In genomic region chr2:153871231-153872221, GRCh38 we compare ENCODE assay signal across 10 cellular contexts. TPM values are rescaled to one million over a fixed set of nuclear protein-coding genes. Genes with fewer than 3 reads are reported as not detected.
A peak's percentile ranks its signal among the peaks of the same experiment; 100 is the strongest.
DNase-seq lines count a peak whose midpoint lies in the region; ATAC-seq and TF ChIP-seq lines count a peak whose summit lies in the region.
"Had no signal": no experiment of that assay in that cellular context is flagged by ENCODE, and none has a peak within 500 bp of the region (broad histone marks: within the 10 kb centered on the region; RNA-seq: fewer than 3 reads in every experiment).

GALNT13 (plus strand) TSS chr2:153871922.

- POLR2A ChIA-PET in activated CD8-positive, alpha-beta T cell treated with anti-CD3 and anti-CD28 coated beads for 36 hours (lab: Charles Lee) = no interaction called here

- no peak within 1 kb of the TSS for H3K27ac ChIP-seq in hepatocyte
- H3K27ac ChIP-seq: 22Rv1 had no signal

- peak; percentile 5 for DNase-seq in NCI-H2107 treated with DMSO at 0.1 percent for 48 hours (lab: John Stamatoyannopoulos, UW; ENCODE audit: unreplicated experiment)
- DNase-seq in NCI-H2107 (lab: John Stamatoyannopoulos, UW) = no peak
- DNase-seq in activated CD8-positive, alpha-beta T cell treated with anti-CD3 and anti-CD28 coated beads for 36 hours = peak; percentile 3
- peak; percentile 89 for DNase-seq in hepatocyte (ENCODE audit: low spot score)
- DNase-seq in activated CD4-positive, alpha-beta T cell treated with anti-CD3 and anti-CD28 coated beads, Interleukin-2, amount 50 U/mL, for 4 hours = no peak
- no peak for DNase-seq in T-helper 9 cell
- no peak for DNase-seq in activated CD4-positive, CD25-positive, alpha-beta regulatory T cell treated with anti-CD3 and anti-CD28 coated beads, Interleukin-2, amount 50 U/mL, for 72 hours

- H3K4me1 ChIP-seq in hepatocyte (ENCODE audit: insufficient read depth) = no peaks in the 10 kb centered on the region
- no peaks in the 10 kb centered on the region for H3K4me1 ChIP-seq in skeletal muscle satellite cell (ENCODE audit: control insufficient read depth, insufficient read depth, low read length)

- H3K4me1 Mint-ChIP-seq in activated CD8-positive, alpha-beta T cell treated with anti-CD3 and anti-CD28 coated beads for 36 hours (ENCODE audit: low read depth) = no peaks in the 10 kb centered on the region

- intact Hi-C loops in activated CD8-positive, alpha-beta T cell treated with anti-CD3 and anti-CD28 coated beads for 36 hours (cut with micrococcal nuclease) = no loop called here

- H4K20me1 ChIP-seq in hepatocyte (ENCODE audit: insufficient read depth, poor library complexity, severe bottlenecking) = no peaks in the 10 kb centered on the region

- under 1% methylated on average over 68 of the region's 93 CpGs for WGBS in hepatocyte (ENCODE audit: low lambda C conversion rate, missing lambda C conversion rate)

- H3K4me2 ChIP-seq in hepatocyte (peak within 1 kb of the TSS; percentile 95), skeletal muscle satellite cell (ENCODE audit: low read length) (peak within 1 kb of the TSS; percentile 41)

- H3K4me3 Mint-ChIP-seq in activated CD8-positive, alpha-beta T cell treated with anti-CD3 and anti-CD28 coated beads for 36 hours = peak within 1 kb of the TSS; percentile 13

- H3K9me2 ChIP-seq in hepatocyte (replicated peaks; ENCODE audit: insufficient read depth) = no peaks in the 10 kb centered on the region

- ATAC-seq in activated CD8-positive, alpha-beta T cell treated with anti-CD3 and anti-CD28 coated beads for 36 hours = peak; percentile 51

- H3K27me3 ChIP-seq in hepatocyte (peaks cover 21% of the 10 kb centered on the region), skeletal muscle satellite cell (ENCODE audit: control insufficient read depth, insufficient read depth, low read length) (peaks cover 30% of the 10 kb centered on the region)

- H3K36me3 Mint-ChIP-seq in activated CD8-positive, alpha-beta T cell treated with anti-CD3 and anti-CD28 coated beads for 36 hours (ENCODE audit: low read depth) = peaks cover 3% of the 10 kb centered on the region

- no peak within 1 kb of the TSS for H3K9ac ChIP-seq in skeletal muscle satellite cell (ENCODE audit: low read depth, low read length)

- H3K27me3 Mint-ChIP-seq in activated CD8-positive, alpha-beta T cell treated with anti-CD3 and anti-CD28 coated beads for 36 hours = peaks cover 23% of the 10 kb centered on the region

- H3K9me3 ChIP-seq in hepatocyte (ENCODE audit: low read depth) (no peaks in the 10 kb centered on the region), skeletal muscle satellite cell (replicated peaks; ENCODE audit: low read length) (no peaks in the 10 kb centered on the region)

- peaks cover 7% of the 10 kb centered on the region for H3K79me2 ChIP-seq in hepatocyte

- TF ChIP-seq CTCF in activated CD8-positive, alpha-beta T cell treated with anti-CD3 and anti-CD28 coated beads for 36 hours (IDR thresholded peaks at IDR 0.05) = no peak
- TF ChIP-seq CTCF in hepatocyte (IDR thresholded peaks at IDR 0.05; ENCODE audit: poor library complexity) = peak; percentile 26

- no peaks in the 10 kb centered on the region for H3K36me3 ChIP-seq in hepatocyte (replicated peaks; ENCODE audit: insufficient read depth, low read depth)
- H3K36me3 ChIP-seq in skeletal muscle satellite cell (ENCODE audit: insufficient read depth, low read length) = no peaks in the 10 kb centered on the region

- H3K9me3 Mint-ChIP-seq in activated CD8-positive, alpha-beta T cell treated with anti-CD3 and anti-CD28 coated beads for 36 hours = no peaks in the 10 kb centered on the region

- H3K27ac Mint-ChIP-seq in activated CD8-positive, alpha-beta T cell treated with anti-CD3 and anti-CD28 coated beads for 36 hours = no peak within 1 kb of the TSS

- H3K4me3 ChIP-seq in hepatocyte (peak within 1 kb of the TSS; percentile 62), skeletal muscle satellite cell (ENCODE audit: low read length) (peak within 1 kb of the TSS; percentile 34)

- CTCF ChIA-PET in activated CD8-positive, alpha-beta T cell treated with anti-CD3 and anti-CD28 coated beads for 36 hours (lab: Charles Lee) = no interaction called here

- H2AFZ ChIP-seq in hepatocyte = peak within 1 kb of the TSS; percentile 83

RNA-seq across cellular contexts. Expression of gene GALNT13, which starts in this region (rescaled TPM):
- under 1 TPM; 0.32 to 0.60 TPM for total RNA-seq in activated CD8-positive, alpha-beta T cell treated with anti-CD3 and anti-CD28 coated beads for 36 hours
- 21.0 and 53.5 TPM in 2 replicates for total RNA-seq in hepatocyte
- polyA plus RNA-seq in hepatocyte = 21.2 and 25.6 TPM in 2 replicates
- total RNA-seq in skeletal muscle satellite cell (2012; rRNA removed) = 0.66 TPM in 1 of 2 replicates, not detected in the other
- total RNA-seq: liver had no signal
- polyA plus RNA-seq: liver had no signal

Comparison
In these comparisons a context has a peak if more than half of its experiments do, and no peak if none do; other contexts are left out.
1. RNA of gene GALNT13 (total RNA-seq): 21.0 to 53.5 TPM in hepatocyte; 0.32 to 0.60 TPM in activated CD8-positive, alpha-beta T cell treated with anti-CD3 and anti-CD28 coated beads for 36 hours; every median in the first group is over 10 times any median in the second.
2. DNase-seq: peak in NCI-H2107 treated with DMSO at 0.1 percent for 48 hours (single experiment) and hepatocyte (single experiment); none in NCI-H2107 (single experiment), activated CD4-positive, alpha-beta T cell treated with anti-CD3 and anti-CD28 coated beads, Interleukin-2, amount 50 U/mL, for 4 hours (0 of 2), T-helper 9 cell (single experiment) and activated CD4-positive, CD25-positive, alpha-beta regulatory T cell treated with anti-CD3 and anti-CD28 coated beads, Interleukin-2, amount 50 U/mL, for 72 hours (single experiment).
3. Peak in DNase-seq and ATAC-seq in activated CD8-positive, alpha-beta T cell treated with anti-CD3 and anti-CD28 coated beads for 36 hours; RNA of the gene not detected or under 1 TPM.